ENCODE assay signal across 8 cellular contexts in genomic region chr20:62386383-62387218, GRCh38. TPM values are rescaled to one million over a fixed set of nuclear protein-coding genes. Genes with fewer than 3 reads are reported as not detected.
DNase-seq lines count a peak whose midpoint lies in the region; TF ChIP-seq lines count a peak whose summit lies in the region.

RPS21 (plus strand) TSS chr20:62387103; CDS start chr20:62387339, 236 bp downstream.

- DNase-seq in HAP-1 (ENCODE audit: low spot score in 2 of 2) = peak; percentile 84 to 95
- peak; percentile 96 for DNase-seq in MG63
- DNase-seq in SJCRH30 = peak; percentile 99
- peak; percentile 88 for DNase-seq in activated gamma-delta T cell treated with anti-CD3 and anti-CD28 coated beads, Interleukin-2, amount 50 U/mL, for 16 hours (ENCODE audit: low read depth)
- DNase-seq in foreskin melanocyte = peak; percentile 77

- H3K9ac ChIP-seq in ES-I3 (ENCODE audit: low read depth, low read length) = peak within 1 kb of the TSS; percentile 95

- H3K27me3 ChIP-seq in HAP-1 (ENCODE audit: low read depth) (no peaks in the 10 kb centered on the region), MG63 (no peaks in the 10 kb centered on the region), SJCRH30 (no peaks in the 10 kb centered on the region), neutrophil (no peaks in the 10 kb centered on the region)

- H3K9me3 ChIP-seq in ES-I3 (ENCODE audit: control insufficient read depth, insufficient read depth, low read length) (no peaks in the 10 kb centered on the region), HAP-1 (no peaks in the 10 kb centered on the region; the same call in 1 of the 2 replicates), MG63 (no peaks in the 10 kb centered on the region), SJCRH30 (replicated peaks) (no peaks in the 10 kb centered on the region), neutrophil (no peaks in the 10 kb centered on the region)

- in situ Hi-C loops in HAP-1 (cut with MboI; ENCODE audit: low sequenced_read_pairs) = no loop called here

- H3K4me1 ChIP-seq in ES-I3 (ENCODE audit: insufficient read depth, low read length) = no peaks in the 10 kb centered on the region
- H3K4me1 ChIP-seq in HAP-1 = peaks cover 16% of the 10 kb centered on the region
- peaks cover 5% of the 10 kb centered on the region; the same call in 1 of the 2 replicates for H3K4me1 ChIP-seq in SJCRH30
- H3K4me1 ChIP-seq in neutrophil (ENCODE audit: control insufficient read depth in 1 of 2, insufficient read depth in 1 of 2, low read depth in 1 of 2, low read length in 1 of 2) = peaks cover 20 to 27% of the 10 kb centered on the region in 2 experiments

- H3K27ac ChIP-seq in SJCRH30 (peak within 1 kb of the TSS; percentile 70), neutrophil (peak within 1 kb of the TSS; percentile 90)

- H3K4me3 ChIP-seq in HAP-1 (peak within 1 kb of the TSS; percentile 83), MG63 (peak within 1 kb of the TSS; percentile 95), SJCRH30 (peak within 1 kb of the TSS; percentile 89), neutrophil (ENCODE audit: low read depth in 1 of 2, low read length in 1 of 2) (peak within 1 kb of the TSS; percentile 94 to 96)

- TF ChIP-seq CTCF in neutrophil (IDR thresholded peaks at IDR 0.05) (peak; percentile 69), subcutaneous adipose tissue (IDR thresholded peaks at IDR 0.05; ENCODE audit: low read depth) (no peak)

- H3K36me3 ChIP-seq in ES-I3 (ENCODE audit: insufficient read depth, low read length) (peaks cover 14% of the 10 kb centered on the region), HAP-1 (replicated peaks) (peaks cover 44% of the 10 kb centered on the region), MG63 (peaks cover 61% of the 10 kb centered on the region), SJCRH30 (peaks cover 33% of the 10 kb centered on the region), neutrophil (peaks cover 33% of the 10 kb centered on the region)

RNA-seq across cellular contexts. Expression of gene RPS21, which starts in this region (rescaled TPM):
- 2,164 and 3,269 TPM in 2 replicates for total RNA-seq in MG63 (2014; rRNA removed; shearing (Covaris generic); ENCODE audit: low replicate concordance)
- total RNA-seq in SJCRH30 (2014; rRNA removed; shearing (Covaris generic)) = 3,142 and 3,675 TPM in 2 replicates
- total RNA-seq in subcutaneous adipose tissue = 1,000 to 10,000 TPM; 1,888 to 3,001 (median 2,521) TPM

Comparison
In these comparisons a context has a peak if more than half of its experiments do, and no peak if none do; other contexts are left out.
1. Peak in every context shown above with its lines: DNase-seq, H3K4me3 ChIP-seq and H3K27ac ChIP-seq.